Comparison of ENCODE assay signal across 2 cellular contexts in genomic region chr5:7242118-7242517, GRCh38.
A peak's percentile ranks its signal among the peaks of the same experiment; 100 is the strongest.
TF ChIP-seq lines count a peak whose summit lies in the region.

No MANE protein-coding gene starts in this region.

TF ChIP-seq in liver, 16 proteins besides CTCF, POLR2A, EP300 and RAD21 (continued from another document):
- no peak for TF ChIP-seq REST (IDR thresholded peaks at IDR 0.05)
- no peak for TF ChIP-seq SP1 (IDR thresholded peaks at IDR 0.05)
- TF ChIP-seq HNF4A (conservative IDR thresholded peaks at IDR 0.05): peak; percentile 21 to 64
- no peak for TF ChIP-seq MAX (IDR thresholded peaks at IDR 0.05)
TF ChIP-seq in liver: peak in this region for 2.

TF ChIP-seq in HepG2, 621 proteins besides CTCF, POLR2A, EP300 and RAD21 (continued from another document):
- TF ChIP-seq ZHX2 (IDR thresholded peaks at IDR 0.05; ENCODE audit: low read depth) (no peak), ZHX2 (CRISPR knock-in tag; IDR thresholded peaks at IDR 0.05; ENCODE audit: borderline replicate concordance) (no peak), ARHGAP35 (CRISPR knock-in tag; IDR thresholded peaks at IDR 0.05; ENCODE audit: borderline replicate concordance) (no peak), ZNF296 (CRISPR knock-in tag; conservative IDR thresholded peaks at IDR 0.05) (no peak), NCOA1 (CRISPR knock-in tag; IDR thresholded peaks at IDR 0.05) (no peak), REPIN1 (CRISPR knock-in tag; IDR thresholded peaks at IDR 0.05; ENCODE audit: borderline replicate concordance, low read depth) (no peak), ZSCAN30 (CRISPR knock-in tag; IDR thresholded peaks at IDR 0.05) (no peak), MED8 (CRISPR knock-in tag; IDR thresholded peaks at IDR 0.05; ENCODE audit: insufficient replicate concordance) (no peak), RFX1 (IDR thresholded peaks at IDR 0.05) (no peak), CREB1 (IDR thresholded peaks at IDR 0.05) (no peak), CREB1 (CRISPR knock-in tag; IDR thresholded peaks at IDR 0.05) (no peak), TOPORS (CRISPR knock-in tag; IDR thresholded peaks at IDR 0.05) (no peak), ZNF747 (CRISPR knock-in tag; IDR thresholded peaks at IDR 0.05; ENCODE audit: borderline replicate concordance) (no peak), USF2 (IDR thresholded peaks at IDR 0.05; ENCODE audit: low read depth, low read length) (no peak), USF2 (CRISPR knock-in tag; IDR thresholded peaks at IDR 0.05; ENCODE audit: borderline replicate concordance) (no peak), DRAP1 (CRISPR knock-in tag; IDR thresholded peaks at IDR 0.05) (no peak), RCOR2 (CRISPR knock-in tag; IDR thresholded peaks at IDR 0.05) (no peak), POLR2AphosphoS5 (IDR thresholded peaks at IDR 0.05; ENCODE audit: low read depth, low read length) (no peak)
